In genomic region chr12:47821346-47821706, GRCh38 we compare ENCODE assay signal across 11 cellular contexts. TPM values are rescaled to one million over a fixed set of nuclear protein-coding genes. Genes with fewer than 3 reads are reported as not detected.
A peak's percentile ranks its signal among the peaks of the same experiment; 100 is the strongest.
DNase-seq lines count a peak whose midpoint lies in the region; ATAC-seq and TF ChIP-seq lines count a peak whose summit lies in the region.
"Had no signal": no experiment of that assay in that cellular context is flagged by ENCODE, and none has a peak within 500 bp of the region (broad histone marks: within the 10 kb centered on the region; RNA-seq: fewer than 3 reads in every experiment).

No MANE protein-coding gene starts in this region.

- H3K27ac ChIP-seq in cardiac muscle cell: peak overlapping the region; percentile 94
- peak overlapping the region; percentile 97 for H3K27ac ChIP-seq in caudate nucleus (ENCODE audit: low read depth, low read length)
- H3K27ac ChIP-seq in muscle layer of duodenum (ENCODE audit: low read length): peak overlapping the region; percentile 93
- peak overlapping the region; percentile 99 for H3K27ac ChIP-seq in vagina

- intact Hi-C loops in Right ventricle myocardium inferior (cut with DNase I) (no loop called here), vagina (cut with DNase I) (no loop called here)

- TF ChIP-seq POLR2A in vagina (IDR thresholded peaks at IDR 0.05): no peak

- no peak for DNase-seq in cardiac muscle cell (ENCODE audit: low read depth in 1 of 2, low spot score in 1 of 2)
- no peak for DNase-seq in Right ventricle myocardium inferior (ENCODE audit: missing footprints)
- DNase-seq in caudate nucleus (lab: John Stamatoyannopoulos, UW): no peak
- no peak for DNase-seq in vagina (ENCODE audit: extremely low spot score in 2 of 2)
- no peak for DNase-seq in NCI-H1417 (lab: John Stamatoyannopoulos, UW)
- DNase-seq in cortex of kidney (lab: John Stamatoyannopoulos, UW): no peak
- DNase-seq: DMS 273 treated with DMSO at 0.1 percent for 48 hours; OCI-M1; stimulated activated CD4-positive, alpha-beta T cell treated with anti-CD3 and anti-CD28 coated beads, Interleukin-4, amount 100 ng/mL, for 4 hours had no signal

- no peaks in the 10 kb centered on the region for H3K9me3 ChIP-seq in cardiac muscle cell (ENCODE audit: low read depth)
- H3K9me3 ChIP-seq in muscle layer of duodenum (ENCODE audit: control insufficient read depth in 1 of 2, low read length in 2 of 2): no peaks in the 10 kb centered on the region
- H3K9me3 ChIP-seq in vagina: no peaks in the 10 kb centered on the region

- H3K4me1 ChIP-seq in cardiac muscle cell (ENCODE audit: low read depth) (peaks cover 47% of the 10 kb centered on the region), muscle layer of duodenum (ENCODE audit: control insufficient read depth in 1 of 2, insufficient read depth in 2 of 2, low read length in 2 of 2) (peaks cover 44 to 45% of the 10 kb centered on the region in 2 donors), vagina (peaks cover 84% of the 10 kb centered on the region)

- H3K4me3 ChIP-seq in cardiac muscle cell: no peak overlapping the region
- peak overlapping the region; percentile 70 to 72 for H3K4me3 ChIP-seq in muscle layer of duodenum (ENCODE audit: low read depth in 1 of 2, low read length in 2 of 2)
- peak overlapping the region; percentile 79 to 96 for H3K4me3 ChIP-seq in vagina

- TF ChIP-seq CTCF in cardiac muscle cell (IDR thresholded peaks at IDR 0.05; ENCODE audit: low read depth, low read length) (no peak), vagina (IDR thresholded peaks at IDR 0.05) (no peak)

- ATAC-seq in Right ventricle myocardium inferior (no peak), HG02588 (IDR thresholded peaks at IDR 0.05; ENCODE audit: unreplicated experiment) (no peak)

- H3K36me3 ChIP-seq in cardiac muscle cell (no peaks in the 10 kb centered on the region), muscle layer of duodenum (ENCODE audit: control insufficient read depth in 1 of 2, insufficient read depth in 2 of 2, low read length in 2 of 2) (peaks cover 0 to 3% of the 10 kb centered on the region in 2 donors), vagina (no peaks in the 10 kb centered on the region)

- H3K27me3 ChIP-seq in cardiac muscle cell (no peaks in the 10 kb centered on the region), muscle layer of duodenum (ENCODE audit: low read depth, low read length) (no peaks in the 10 kb centered on the region), vagina (no peaks in the 10 kb centered on the region)

RNA-seq across cellular contexts. Expression of gene HDAC7, which starts 1.6 kb away (rescaled TPM):
- 43.3 and 93.0 TPM in 2 replicates for total RNA-seq in cardiac muscle cell
- polyA plus RNA-seq in cardiac muscle cell: 43.7 and 55.9 TPM in 2 replicates
- total RNA-seq in Right ventricle myocardium inferior: 38.8 TPM
- total RNA-seq in vagina: 67.0 TPM

RNA-seq across cellular contexts. Expression of gene SLC48A1, which starts 48.3 kb away (rescaled TPM):
- total RNA-seq in cardiac muscle cell (23.3 and 26.2 TPM in 2 replicates), Right ventricle myocardium inferior (23.2 TPM), vagina (20.9 TPM)
- 28.9 and 29.2 TPM in 2 replicates for polyA plus RNA-seq in cardiac muscle cell
